Comparison of ENCODE assay signal across 8 cellular contexts in the genomic region with DNA sequence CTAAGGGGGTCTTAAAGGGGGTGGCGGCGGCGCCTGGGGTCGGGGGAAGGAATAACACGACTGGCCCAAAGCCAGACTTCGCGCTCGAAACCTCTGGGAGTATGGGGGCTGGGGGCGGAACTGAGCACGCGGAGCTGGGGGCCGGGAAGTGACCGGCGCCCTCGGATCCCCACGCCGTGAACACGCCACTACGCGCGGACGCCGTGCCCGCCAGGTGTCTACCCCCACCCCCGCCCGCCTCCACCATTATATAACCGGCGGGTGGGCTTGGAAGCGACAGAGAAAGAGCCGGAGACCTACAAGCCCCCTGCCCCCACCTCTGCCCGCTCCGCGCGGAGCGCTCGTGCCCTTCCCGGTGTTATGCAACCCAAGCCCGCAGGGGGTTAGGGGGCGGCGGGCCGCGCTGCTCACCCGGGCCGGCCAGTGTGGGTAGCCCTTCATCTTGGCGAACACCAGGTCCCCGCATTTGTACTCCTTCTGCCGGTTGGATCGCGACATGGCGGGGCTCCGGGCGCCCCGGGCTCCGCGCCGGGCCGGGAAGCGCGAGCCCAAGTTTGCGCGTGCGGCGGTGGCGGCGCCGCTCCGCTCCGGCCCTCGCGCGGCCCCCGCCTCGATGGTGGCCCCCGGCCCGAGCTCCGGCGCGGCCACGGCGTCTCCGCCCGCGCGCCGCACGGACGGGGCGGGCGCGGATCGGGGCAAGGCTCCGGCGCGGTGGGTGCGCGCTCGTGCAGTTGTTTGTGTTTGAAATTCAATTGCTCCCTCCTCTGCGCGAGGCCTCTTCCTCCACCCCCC. TPM values are rescaled to one million over a fixed set of nuclear protein-coding genes. Genes with fewer than 3 reads are reported as not detected.
A peak's percentile ranks its signal among the peaks of the same experiment; 100 is the strongest.
DNase-seq lines count a peak whose midpoint lies in the region; ATAC-seq and TF ChIP-seq lines count a peak whose summit lies in the region.

A gene (minus strand): TSS at position 744 of the 792 bp plus-strand sequence. CDS start 246 bp downstream, at position 498.

- H3K9ac ChIP-seq in NT2/D1 (ENCODE audit: insufficient read length, low read depth): peak within 1 kb of the TSS; percentile 94

- H3K27ac ChIP-seq in adrenal gland: peak within 1 kb of the TSS; percentile 57 to 98 (median 97)

- TF ChIP-seq POLR2A in adrenal gland (IDR thresholded peaks at IDR 0.05): peak; percentile 26 to 62

- DNase-seq in NCI-H1417 (lab: John Stamatoyannopoulos, UW) (peak; percentile 61 to 77 (median 76)), NCI-H1417 treated with DMSO at 0.1 percent for 48 hours (lab: John Stamatoyannopoulos, UW) (no peak), NT2/D1 (ENCODE audit: low read depth, low spot score) (no peak), adrenal gland (peak; percentile 60 to 77 (median 73)), left ventricle myocardium superior (peak; percentile 75), pulmonary artery endothelial cell (ENCODE audit: low read depth, low spot score) (no peak), putamen (ENCODE audit: low spot score) (no peak)

- peak in 3 of 6 experiments; percentile 11 to 31 (median 18) for TF ChIP-seq CTCF in adrenal gland (IDR thresholded peaks at IDR 0.05)

- intact Hi-C loops in adrenal gland (cut with DNase I) (no loop called here), left ventricle myocardium superior (cut with micrococcal nuclease) (no loop called here)

- H3K36me3 ChIP-seq in NT2/D1 (ENCODE audit: insufficient read depth, insufficient read length, low read length) (peaks cover 25% of the 10 kb centered on the region), adrenal gland (replicated peaks in 1 of 2) (no peaks in the 10 kb centered on the region)

- H3K4me1 ChIP-seq in NT2/D1 (ENCODE audit: insufficient read depth, insufficient read length): peaks cover 36% of the 10 kb centered on the region
- peaks cover 51 to 52% of the 10 kb centered on the region in 2 donors for H3K4me1 ChIP-seq in adrenal gland (replicated peaks in 1 of 2)

- WGBS in adrenal gland, 4 donors: 0 to 2% (median 0%) methylated on average over 3 to 99 of the region's 99 CpGs

- H3K4me3 ChIP-seq in NT2/D1 (ENCODE audit: insufficient read length, low read depth) (peak within 1 kb of the TSS; percentile 99), adrenal gland (peak within 1 kb of the TSS; percentile 82 to 93 (median 90))

- ATAC-seq in HG02610 (IDR thresholded peaks at IDR 0.05; ENCODE audit: unreplicated experiment) (peak; percentile 12), left ventricle myocardium superior (peak; percentile 6)

- no peaks in the 10 kb centered on the region for H3K9me3 ChIP-seq in NT2/D1 (ENCODE audit: insufficient read depth, low read length)
- H3K9me3 ChIP-seq in adrenal gland (replicated peaks in 1 of 3): no peaks in the 10 kb centered on the region

- H3K27me3 ChIP-seq in NT2/D1 (ENCODE audit: insufficient read depth, insufficient read length) (no peaks in the 10 kb centered on the region), adrenal gland (no peaks in the 10 kb centered on the region)

RNA-seq across cellular contexts. Expression of the gene that starts here (rescaled TPM):
- total RNA-seq in adrenal gland: 100 to 1,000 TPM; 119 to 159 (median 150) TPM
- polyA plus RNA-seq in adrenal gland: 100 to 1,000 TPM in 1 of 3 donors, 10 to 100 TPM in 2; 62.0 to 199 (median 96.0) TPM
- 185 TPM for total RNA-seq in left ventricle myocardium superior
- 206 and 293 TPM in 2 replicates for total RNA-seq in pulmonary artery endothelial cell

Comparison
In these comparisons a context has a peak if more than half of its experiments do, and no peak if none do; other contexts are left out.
1. DNase-seq: peak in NCI-H1417 (3 of 3), adrenal gland (7 of 7) and left ventricle myocardium superior (single experiment); none in NCI-H1417 treated with DMSO at 0.1 percent for 48 hours (single experiment), NT2/D1 (single experiment), pulmonary artery endothelial cell (single experiment) and putamen (single experiment).